Comparison of ENCODE assay signal across 23 cellular contexts in the genomic region with DNA sequence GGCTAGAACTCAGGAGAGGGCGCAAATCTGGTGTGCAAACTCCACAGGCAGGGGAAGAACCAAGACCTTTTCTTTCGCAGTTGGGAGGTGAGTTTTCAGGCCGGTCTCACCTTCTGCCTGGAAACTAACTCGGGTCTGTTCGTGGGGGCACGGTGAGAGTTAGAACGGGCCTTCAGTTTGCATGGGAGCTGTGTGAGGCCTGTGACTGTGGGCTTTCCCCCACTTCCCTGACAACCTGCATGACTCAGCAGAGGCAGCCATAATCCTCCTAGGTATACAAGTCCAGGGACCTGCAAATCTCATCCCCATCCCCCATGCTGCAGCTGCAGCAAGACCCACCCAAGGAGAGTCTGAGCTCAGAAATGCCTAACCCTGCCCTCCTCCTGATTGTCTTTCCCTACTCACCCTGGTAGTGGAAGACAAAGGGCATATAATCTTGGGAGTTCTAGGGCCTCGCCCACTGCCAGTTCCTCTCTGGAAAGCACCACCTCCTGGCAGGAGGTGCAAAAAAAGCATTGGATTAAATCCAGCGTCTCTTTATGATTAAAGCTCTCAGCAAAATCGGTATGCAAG.
"Had no signal": no experiment of that assay in that cellular context is flagged by ENCODE, and none has a peak within 500 bp of the region (broad histone marks: within the 10 kb centered on the region; RNA-seq: fewer than 3 reads in every experiment).

No MANE protein-coding gene starts in this region.

- H3K27ac Mint-ChIP-seq: activated CD8-positive, alpha-beta T cell treated with anti-CD3 and anti-CD28 coated beads, Interleukin-2, amount 10 ng/mL, durations not matched to agents 7 days and 5 days; activated naive CD4-positive, alpha-beta T cell treated with anti-CD3 and anti-CD28 coated beads, Interleukin-2, amount 50 U/mL, for 24 hours; activated T-helper 1 cell treated with anti-CD3 and anti-CD28 coated beads, Interleukin-12 subunit alpha, Interleukin-12 subunit beta, Interleukin-2, Interleukin-4 antibody, amounts not matched to agents 30 ng/mL and 10 ng/mL and 1 ng/mL, durations not matched to agents 14 hours and 24 hours and 36 hours; dendritic cell treated with granulocyte-macrophage colony-stimulating factor and Interleukin-4, amounts not matched to agents 40 ng/mL and 50 ng/mL, for 4 days; stimulated activated naive CD8-positive, alpha-beta T cell treated with anti-CD3 and anti-CD28 coated beads, Interleukin-15, Interleukin-2, amounts not matched to agents 100 ng/mL and 50 ng/mL, for 24 hours had no signal

- H3K36me3 Mint-ChIP-seq: activated naive CD4-positive, alpha-beta T cell treated with anti-CD3 and anti-CD28 coated beads, Interleukin-2, amount 50 U/mL, for 24 hours had no signal

- DNase-seq: activated CD4-positive, alpha-beta T cell treated with anti-CD3 and anti-CD28 coated beads for 1 hour; activated CD4-positive, alpha-beta T cell treated with anti-CD3 and anti-CD28 coated beads, Interleukin-2, amount 50 U/mL, for 1 hour; activated CD8-positive, alpha-beta T cell treated with anti-CD3 and anti-CD28 coated beads, Interleukin-2, amount 10 ng/mL, durations not matched to agents 7 days and 5 days; activated gamma-delta T cell treated with Interleukin-2 at 50 U/mL for 16 hours; effector CD4-positive, alpha-beta T cell; erythroblast; head of caudate nucleus; hypothalamus; midbrain; right lobe of liver; stimulated activated CD4-positive, alpha-beta T cell treated with anti-CD3 and anti-CD28 coated beads, Interleukin-1b, Interleukin-23, amount 100 ng/mL, for 48 hours; substantia nigra; T-helper 2 cell; thyroid gland had no signal

- H3K4me3 Mint-ChIP-seq: activated CD8-positive, alpha-beta T cell treated with anti-CD3 and anti-CD28 coated beads, Interleukin-2, amount 10 ng/mL, durations not matched to agents 7 days and 5 days; activated naive CD4-positive, alpha-beta T cell treated with anti-CD3 and anti-CD28 coated beads, Interleukin-2, amount 50 U/mL, for 24 hours; activated T-helper 1 cell treated with anti-CD3 and anti-CD28 coated beads, Interleukin-12 subunit alpha, Interleukin-12 subunit beta, Interleukin-2, Interleukin-4 antibody, amounts not matched to agents 30 ng/mL and 10 ng/mL and 1 ng/mL, durations not matched to agents 14 hours and 24 hours and 36 hours; brain; dendritic cell treated with granulocyte-macrophage colony-stimulating factor and Interleukin-4, amounts not matched to agents 40 ng/mL and 50 ng/mL, for 4 days; stimulated activated naive CD8-positive, alpha-beta T cell treated with anti-CD3 and anti-CD28 coated beads, Interleukin-15, Interleukin-2, amounts not matched to agents 100 ng/mL and 50 ng/mL, for 24 hours had no signal

- H3K9me3 ChIP-seq: gastroesophageal sphincter, right lobe of liver, thyroid gland had no signal

- H3K27me3 Mint-ChIP-seq: activated naive CD4-positive, alpha-beta T cell treated with anti-CD3 and anti-CD28 coated beads, Interleukin-2, amount 50 U/mL, for 24 hours; brain; dendritic cell treated with granulocyte-macrophage colony-stimulating factor and Interleukin-4, amounts not matched to agents 40 ng/mL and 50 ng/mL, for 4 days; stimulated activated naive CD8-positive, alpha-beta T cell treated with anti-CD3 and anti-CD28 coated beads, Interleukin-15, Interleukin-2, amounts not matched to agents 100 ng/mL and 50 ng/mL, for 24 hours had no signal

- H3K4me3 ChIP-seq: gastroesophageal sphincter, right lobe of liver, skin epidermis, thyroid gland had no signal

- ATAC-seq: activated CD8-positive, alpha-beta T cell treated with anti-CD3 and anti-CD28 coated beads, Interleukin-2, amount 10 ng/mL, durations not matched to agents 7 days and 5 days; gastroesophageal sphincter; right lobe of liver had no signal

- H3K4me1 ChIP-seq: gastroesophageal sphincter, right lobe of liver, thyroid gland had no signal

- FAIRE-seq: islet of Langerhans had no signal

- H3K27me3 ChIP-seq: gastroesophageal sphincter, right lobe of liver, thyroid gland had no signal

- H3K36me3 ChIP-seq: gastroesophageal sphincter, right lobe of liver, thyroid gland had no signal

- H3K4me1 Mint-ChIP-seq: activated naive CD4-positive, alpha-beta T cell treated with anti-CD3 and anti-CD28 coated beads, Interleukin-2, amount 50 U/mL, for 24 hours had no signal

- H3K27ac ChIP-seq: gastroesophageal sphincter, right lobe of liver, skin epidermis, thyroid gland, VCaP had no signal
